14 cellular contexts compared by ENCODE assay signal in genomic region chr17:18267366-18267765, GRCh38. TPM values are rescaled to one million over a fixed set of nuclear protein-coding genes. Genes with fewer than 3 reads are reported as not detected.
DNase-seq lines count a peak whose midpoint lies in the region; TF ChIP-seq lines count a peak whose summit lies in the region.
"Had no signal": no experiment of that assay in that cellular context is flagged by ENCODE, and none has a peak within 500 bp of the region (broad histone marks: within the 10 kb centered on the region; RNA-seq: fewer than 3 reads in every experiment).

No MANE protein-coding gene starts in this region.

- H3K4me3 Mint-ChIP-seq in activated T-cell treated with anti-CD3 and anti-CD28 coated beads, Interleukin-2, amount 50 U/mL, for 24 hours, result no peak overlapping the region
- H3K4me3 Mint-ChIP-seq: T-helper 17 cell had no signal

- H3K27ac ChIP-seq in osteoblast (ENCODE audit: low read depth, low read length), result no peak overlapping the region

- H2AFZ ChIP-seq in osteoblast (ENCODE audit: low read length), result no peak overlapping the region

- no peaks in the 10 kb centered on the region for H3K27me3 Mint-ChIP-seq in activated T-cell treated with anti-CD3 and anti-CD28 coated beads, Interleukin-2, amount 50 U/mL, for 24 hours
- H3K27me3 Mint-ChIP-seq: CD4-positive, alpha-beta memory T cell; T-helper 17 cell had no signal

- peaks cover 20% of the 10 kb centered on the region for H3K36me3 ChIP-seq in osteoblast (ENCODE audit: insufficient read depth, low read length)
- H3K36me3 ChIP-seq: breast epithelium had no signal

- H3K9me3 Mint-ChIP-seq in activated T-cell treated with anti-CD3 and anti-CD28 coated beads, Interleukin-2, amount 50 U/mL, for 24 hours, result no peaks in the 10 kb centered on the region
- H3K9me3 Mint-ChIP-seq: activated naive CD4-positive, alpha-beta T cell treated with anti-CD3 and anti-CD28 coated beads, Interleukin-2, amount 50 U/mL, for 72 hours had no signal

- no peak overlapping the region for H3K4me2 ChIP-seq in osteoblast (ENCODE audit: insufficient read depth, low read length)

- peaks cover 4% of the 10 kb centered on the region for H3K4me1 ChIP-seq in osteoblast (ENCODE audit: insufficient read depth, low read length)

- no peaks in the 10 kb centered on the region for H3K27me3 ChIP-seq in osteoblast (ENCODE audit: insufficient read depth, low read length)
- H3K27me3 ChIP-seq: breast epithelium had no signal

- TF ChIP-seq CTCF in osteoblast (IDR thresholded peaks at IDR 0.05; ENCODE audit: extremely low read depth, low read depth, low read length), result no peak

- H3K79me2 ChIP-seq in osteoblast (ENCODE audit: insufficient read depth, low read length), result peaks cover 8% of the 10 kb centered on the region

- H3K36me3 Mint-ChIP-seq in activated T-cell treated with anti-CD3 and anti-CD28 coated beads, Interleukin-2, amount 50 U/mL, for 24 hours (ENCODE audit: low read depth), result peaks cover 37% of the 10 kb centered on the region
- H3K36me3 Mint-ChIP-seq: activated naive CD4-positive, alpha-beta T cell treated with anti-CD3 and anti-CD28 coated beads, Interleukin-2, amount 50 U/mL, for 72 hours had no signal

- H3K9me3 ChIP-seq in osteoblast (ENCODE audit: low read depth, low read length), result no peaks in the 10 kb centered on the region
- H3K9me3 ChIP-seq: breast epithelium had no signal

- peaks cover 20% of the 10 kb centered on the region for H3K4me1 Mint-ChIP-seq in activated T-cell treated with anti-CD3 and anti-CD28 coated beads, Interleukin-2, amount 50 U/mL, for 24 hours (ENCODE audit: low read depth)

- no peak overlapping the region for H3K4me3 ChIP-seq in osteoblast (ENCODE audit: insufficient read depth, low read length)
- H3K4me3 ChIP-seq: breast epithelium had no signal

- peak overlapping the region; percentile 9 for H3K27ac Mint-ChIP-seq in activated T-cell treated with anti-CD3 and anti-CD28 coated beads, Interleukin-2, amount 50 U/mL, for 24 hours
- H3K27ac Mint-ChIP-seq: T-helper 17 cell had no signal

- H4K20me1 ChIP-seq in osteoblast (ENCODE audit: insufficient read depth, low read length), result peaks cover 6% of the 10 kb centered on the region

- no peak for DNase-seq in activated T-cell treated with anti-CD3 and anti-CD28 coated beads, Interleukin-2, amount 50 U/mL, for 24 hours
- no peak for DNase-seq in activated T-cell treated with anti-CD3 and anti-CD28 coated beads, Interleukin-2, amount 50 U/mL, for 1 hour
- DNase-seq in osteoblast (ENCODE audit: insufficient read length, low spot score, missing footprints) (peak; percentile 46), UCSD-AML1 (lab: John Stamatoyannopoulos, UW; ENCODE audit: unreplicated experiment) (no peak)
- DNase-seq: activated CD8-positive, alpha-beta memory T cell treated with anti-CD3 and anti-CD28 coated beads, Interleukin-2, amount 50 U/mL, for 4 hours; CD4-positive, alpha-beta memory T cell; HCEC 1CT; left colon; NCI-H1092; NCI-H2171; SHP77; T-helper 17 cell had no signal

RNA-seq across cellular contexts. Expression of gene MIEF2, which starts 6.9 kb away (rescaled TPM):
- 14.5 and 16.5 TPM in 2 replicates for total RNA-seq in osteoblast

RNA-seq across cellular contexts. Expression of gene FLII, which starts 8.8 kb away (rescaled TPM):
- total RNA-seq in osteoblast, result 208 and 212 TPM in 2 replicates

RNA-seq across cellular contexts. Expression of gene LLGL1, which starts 41.9 kb away (rescaled TPM):
- total RNA-seq in osteoblast, result 41.0 and 50.3 TPM in 2 replicates

RNA-seq across cellular contexts. Expression of gene TOP3A, which starts 47.4 kb away (rescaled TPM):
- 36.2 and 39.5 TPM in 2 replicates for total RNA-seq in osteoblast

RNA-seq across cellular contexts. Expression of gene SMCR8, which starts 47.7 kb away (rescaled TPM):
- total RNA-seq in osteoblast, result 22.1 TPM in 2 replicates
